ENCODE assay signal across 19 cellular contexts in genomic region chr2:95468011-95468410, GRCh38. TPM values are rescaled to one million over a fixed set of nuclear protein-coding genes. Genes with fewer than 3 reads are reported as not detected.
"Had no signal": no experiment of that assay in that cellular context is flagged by ENCODE, and none has a peak within 500 bp of the region (broad histone marks: within the 10 kb centered on the region; RNA-seq: fewer than 3 reads in every experiment).

No MANE protein-coding gene starts in this region.

RNA-seq across cellular contexts. Expression of gene TRIM43B, which starts 16.5 kb away (rescaled TPM):
- total RNA-seq: activated naive CD4-positive, alpha-beta T cell treated with anti-CD3 and anti-CD28 coated beads for 36 hours; activated naive CD4-positive, alpha-beta T cell treated with anti-CD3 and anti-CD28 coated beads, Interleukin-2, amount 50 U/mL, for 72 hours; activated naive CD8-positive, alpha-beta T cell treated with anti-CD3 and anti-CD28 coated beads for 36 hours; activated naive CD8-positive, alpha-beta T cell treated with anti-CD3 and anti-CD28 coated beads, Interleukin-2, amount 10 ng/mL, durations not matched to agents 7 days and 5 days; activated T-cell treated with anti-CD3 and anti-CD28 coated beads, Interleukin-2, amount 50 U/mL, for 4 hours; activated T-cell treated with anti-CD3 and anti-CD28 coated beads, Interleukin-2, amount 50 U/mL, for 72 hours; activated T-helper 1 cell treated with anti-CD3 and anti-CD28 coated beads, Interleukin-12 subunit alpha, Interleukin-12 subunit beta, Interleukin-2, Interleukin-4 antibody, amounts not matched to agents 30 ng/mL and 10 ng/mL and 1 ng/mL, durations not matched to agents 14 hours and 24 hours and 36 hours; activated T-helper 17 cell treated with anti-CD3 and anti-CD28 coated beads, Interleukin-2, amount 50 U/mL, for 72 hours; activated T-helper 2 cell treated with anti-CD3 and anti-CD28 coated beads, Interferon-gamma antibody, Interleukin-2, Interleukin-4, amounts not matched to agents 10 μg/mL and 5 μg/mL and 100 μg/mL, durations not matched to agents 14 hours and 24 hours and 36 hours; adrenal gland; aorta; ascending aorta; body of pancreas; breast epithelium; bronchial epithelial cell; cardiac muscle cell; cardiac septum; chondrocyte had no signal
- polyA plus RNA-seq: adipose tissue, adrenal gland, aorta, cardiac muscle cell had no signal
